Comparison of ENCODE assay signal across 15 cellular contexts in the genomic region with DNA sequence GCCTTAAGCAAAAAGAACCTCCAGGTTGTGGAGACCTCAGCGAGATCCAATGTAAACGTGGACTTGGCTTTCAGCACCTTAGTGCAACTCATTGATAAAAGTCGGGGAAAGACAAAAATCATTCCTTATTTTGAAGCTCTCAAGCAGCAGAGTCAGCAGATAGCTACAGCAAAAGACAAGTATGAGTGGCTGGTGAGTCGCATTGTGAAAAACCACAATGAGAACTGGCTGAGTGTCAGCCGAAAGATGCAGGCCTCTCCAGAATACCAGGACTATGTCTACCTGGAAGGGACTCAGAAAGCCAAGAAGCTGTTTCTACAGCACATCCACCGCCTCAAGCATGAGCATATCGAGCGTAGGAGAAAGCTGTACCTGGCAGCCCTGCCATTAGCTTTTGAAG. TPM values are rescaled to one million over a fixed set of nuclear protein-coding genes. Genes with fewer than 3 reads are reported as not detected.
A peak's percentile ranks its signal among the peaks of the same experiment; 100 is the strongest.
DNase-seq lines count a peak whose midpoint lies in the region; ATAC-seq lines count a peak whose summit lies in the region.
"Had no signal": no experiment of that assay in that cellular context is flagged by ENCODE, and none has a peak within 500 bp of the region (broad histone marks: within the 10 kb centered on the region; RNA-seq: fewer than 3 reads in every experiment).

No MANE protein-coding gene starts in this region.

- peaks cover 6% of the 10 kb centered on the region for H3K36me3 Mint-ChIP-seq in T-helper 17 cell (ENCODE audit: low read depth)
- peaks cover 24 to 35% (median 28%) of the 10 kb centered on the region in 3 donors for H3K36me3 Mint-ChIP-seq in immature natural killer cell

- H2BK5ac ChIP-seq in mesendoderm (ENCODE audit: low read length): no peak overlapping the region

- no peak overlapping the region for H3K56ac ChIP-seq in mesendoderm (ENCODE audit: low read length)

- H3K9me3 Mint-ChIP-seq in immature natural killer cell: no peaks in the 10 kb centered on the region
- H3K9me3 Mint-ChIP-seq: CD4-positive, CD25-positive, alpha-beta regulatory T cell; T-cell had no signal

- no peaks in the 10 kb centered on the region for H3K9me3 ChIP-seq in T-helper 17 cell (ENCODE audit: control insufficient read depth, low read length, poor library complexity, severe bottlenecking)
- H3K9me3 ChIP-seq: ascending aorta, heart right ventricle had no signal

- ATAC-seq in T-helper 17 cell (no peak), GM19035 (IDR thresholded peaks at IDR 0.05; ENCODE audit: unreplicated experiment) (no peak)
- ATAC-seq: heart right ventricle, T-cell had no signal

- H3K4me3 Mint-ChIP-seq in T-helper 17 cell (no peak overlapping the region), immature natural killer cell (no peak overlapping the region)
- H3K4me3 Mint-ChIP-seq: CD4-positive, CD25-positive, alpha-beta regulatory T cell; T-cell had no signal

- no peaks in the 10 kb centered on the region for H3K27me3 Mint-ChIP-seq in T-helper 17 cell
- H3K27me3 Mint-ChIP-seq in immature natural killer cell (ENCODE audit: low read depth in 3 of 3): peaks cover 0 to 2% (median 0%) of the 10 kb centered on the region in 3 donors
- H3K27me3 Mint-ChIP-seq: CD4-positive, CD25-positive, alpha-beta regulatory T cell; T-cell had no signal

- H3K4me1 Mint-ChIP-seq in T-helper 17 cell (peaks cover 20% of the 10 kb centered on the region), immature natural killer cell (peaks cover 34 to 61% of the 10 kb centered on the region in 2 donors)

- peaks cover 31% of the 10 kb centered on the region for H3K79me2 ChIP-seq in mesendoderm (ENCODE audit: control insufficient read depth, insufficient read depth, low read length)

- H3K23ac ChIP-seq in mesendoderm (ENCODE audit: low read length): no peak overlapping the region

- H3K79me1 ChIP-seq in mesendoderm (ENCODE audit: low read length): peaks cover 37% of the 10 kb centered on the region

- no peak overlapping the region for H3K18ac ChIP-seq in mesendoderm (ENCODE audit: low read length)

- no peaks in the 10 kb centered on the region for H3K27me3 ChIP-seq in mesendoderm (ENCODE audit: insufficient read depth, low read length, poor library complexity)
- H3K27me3 ChIP-seq: ascending aorta, heart right ventricle had no signal

- H3K4me2 ChIP-seq in mesendoderm (ENCODE audit: low read length): no peak overlapping the region

- H2BK120ac ChIP-seq in mesendoderm (ENCODE audit: low read depth, low read length): no peak overlapping the region

- peak; percentile 30 for DNase-seq in A172 (ENCODE audit: low spot score)
- DNase-seq in EL: peak; percentile 53
- no peak for DNase-seq in T-helper 17 cell
- DNase-seq in glomerular visceral epithelial cell (ENCODE audit: extremely low spot score): peak; percentile 42
- no peak for DNase-seq in GM19240 (ENCODE audit: insufficient read length, low spot score)
- no peak for DNase-seq in immature natural killer cell
- no peak for DNase-seq in mesendoderm
- DNase-seq: CD4-positive, CD25-positive, alpha-beta regulatory T cell; effector memory CD4-positive, alpha-beta T cell; heart right ventricle; Kasumi-1; T-cell had no signal

- no peak overlapping the region for H3K9ac ChIP-seq in mesendoderm (ENCODE audit: low read length)

- H3K4me1 ChIP-seq in mesendoderm (ENCODE audit: control insufficient read depth, low read depth, low read length): no peaks in the 10 kb centered on the region

- no peak overlapping the region for H2BK15ac ChIP-seq in mesendoderm (replicated peaks; ENCODE audit: low read depth)

- no peak overlapping the region for H3K4ac ChIP-seq in mesendoderm (ENCODE audit: low read depth, low read length)

- peak overlapping the region; percentile 32 for H3K27ac Mint-ChIP-seq in T-helper 17 cell
- H3K27ac Mint-ChIP-seq in immature natural killer cell: peak overlapping the region in 1 of 6 donors; percentile 17
- H3K27ac Mint-ChIP-seq: CD4-positive, CD25-positive, alpha-beta regulatory T cell; T-cell had no signal

- H4K5ac ChIP-seq in mesendoderm (ENCODE audit: low read length): no peak overlapping the region

- H4K8ac ChIP-seq in mesendoderm (ENCODE audit: low read depth, low read length): no peak overlapping the region

- peaks cover 6% of the 10 kb centered on the region for H3K36me3 ChIP-seq in mesendoderm (ENCODE audit: control insufficient read depth, insufficient read depth, low read length)

- H2AK5ac ChIP-seq in mesendoderm (ENCODE audit: low read length): no peak overlapping the region

- H3K27ac ChIP-seq in mesendoderm (ENCODE audit: low read depth, low read length): no peak overlapping the region
- H3K27ac ChIP-seq: ascending aorta, heart right ventricle had no signal

- H3K4me3 ChIP-seq in mesendoderm (ENCODE audit: low read length): no peak overlapping the region
- H3K4me3 ChIP-seq: ascending aorta, heart right ventricle, lung had no signal

- no CpG with 5 or more reads among the region's 8 CpGs for WGBS in mesendoderm (ENCODE audit: extremely low coverage, insufficient coverage, low lambda C conversion rate)

RNA-seq across cellular contexts. Expression of gene ARHGAP35, which starts 58.5 kb away (rescaled TPM):
- total RNA-seq in A172 (2014; rRNA removed; shearing (Covaris generic)): 11.5 and 14.1 TPM in 2 replicates
- 10 to 100 TPM; 33.6 to 34.0 TPM for total RNA-seq in T-helper 17 cell
- polyA plus RNA-seq in immature natural killer cell: 1 to 10 TPM; 1.5 to 6.9 (median 2.7) TPM
- 35.2 TPM for polyA plus RNA-seq in mesendoderm (2013, experiment 1 of 2)
- polyA plus RNA-seq in mesendoderm (2013, experiment 2 of 2): 35.5 TPM

Comparison
In these comparisons a context has a peak if more than half of its experiments do, and no peak if none do; other contexts are left out.
1. DNase-seq: peak in A172 (single experiment), EL (single experiment) and glomerular visceral epithelial cell (single experiment); none in T-helper 17 cell (0 of 3), GM19240 (single experiment), immature natural killer cell (0 of 3) and mesendoderm (single experiment).